Comparison of ENCODE assay signal across 30 cellular contexts in the genomic region with DNA sequence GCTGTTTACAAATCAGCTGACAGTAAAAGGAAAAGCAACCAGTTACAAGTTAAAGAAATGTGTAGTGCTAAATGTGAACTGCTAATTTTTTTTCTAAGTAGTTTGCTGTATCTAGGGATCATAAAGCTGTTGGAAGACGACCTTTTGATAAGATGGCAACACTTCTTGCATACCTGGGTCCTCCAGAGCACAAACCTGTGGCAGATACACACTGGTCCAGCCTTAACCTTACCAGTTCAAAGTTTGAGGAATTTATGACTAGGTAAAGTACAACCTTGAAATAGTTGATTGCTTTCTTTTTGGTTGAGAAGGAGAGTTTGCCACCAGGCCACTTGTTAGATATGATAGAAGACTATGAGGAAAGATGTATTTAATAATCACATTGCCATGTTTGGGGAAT. TPM values are rescaled to one million over a fixed set of nuclear protein-coding genes. Genes with fewer than 3 reads are reported as not detected.
"Had no signal": no experiment of that assay in that cellular context is flagged by ENCODE, and none has a peak within 500 bp of the region (broad histone marks: within the 10 kb centered on the region; RNA-seq: fewer than 3 reads in every experiment).

No MANE protein-coding gene starts in this region.

- H3K27me3 Mint-ChIP-seq: naive thymus-derived CD8-positive, alpha-beta T cell; natural killer cell treated with Interleukin-12 subunit alpha and Interleukin-12 subunit beta and Interleukin-15 and Interleukin-18, amount 100 ng/mL, for 72 hours; stimulated activated naive B cell treated with anti-CD40 and anti-IgM and Interleukin-4, amounts not matched to agents 10 μg/mL and 1 μg/mL and 100 μg/mL, for 72 hours; stimulated activated naive CD8-positive, alpha-beta T cell treated with anti-CD3 and anti-CD28 coated beads, Interleukin-15, Interleukin-2, amounts not matched to agents 100 ng/mL and 50 ng/mL, for 24 hours had no signal

- H3K4me3 ChIP-seq: pancreas, psoas muscle, right lobe of liver, skin epidermis, stomach, thoracic aorta, thyroid gland, tibial nerve, upper lobe of left lung, vagina had no signal

- H3K9me3 ChIP-seq: neutrophil, pancreas, psoas muscle, right lobe of liver, stomach, thoracic aorta, thyroid gland, tibial nerve, upper lobe of left lung, vagina had no signal

- H3K27ac ChIP-seq: neutrophil, pancreas, psoas muscle, right lobe of liver, skin epidermis, stomach, thoracic aorta, thyroid gland, tibial nerve, upper lobe of left lung, vagina had no signal

- FAIRE-seq: pancreas, urothelium cell line had no signal

- H3K27ac Mint-ChIP-seq: naive thymus-derived CD8-positive, alpha-beta T cell; natural killer cell treated with Interleukin-12 subunit alpha and Interleukin-12 subunit beta and Interleukin-15 and Interleukin-18, amount 100 ng/mL, for 72 hours; nephron progenitor cell; stimulated activated effector memory CD8-positive, alpha-beta T cell treated with anti-CD3 and anti-CD28 coated beads, Interleukin-12 subunit alpha, Interleukin-12 subunit beta, amount 100 ng/mL, for 72 hours; stimulated activated naive B cell treated with anti-CD40 and anti-IgM and Interleukin-4, amounts not matched to agents 10 μg/mL and 1 μg/mL and 100 μg/mL, for 72 hours; stimulated activated naive CD8-positive, alpha-beta T cell treated with anti-CD3 and anti-CD28 coated beads, Interleukin-15, Interleukin-2, amounts not matched to agents 100 ng/mL and 50 ng/mL, for 24 hours had no signal

- H3K27me3 ChIP-seq: neutrophil, pancreas, right lobe of liver, stomach, thyroid gland, tibial nerve, upper lobe of left lung, vagina had no signal

- DNase-seq: naive thymus-derived CD8-positive, alpha-beta T cell; nephron progenitor cell; nucleus accumbens; pancreas; psoas muscle; right cardiac atrium; right lobe of liver; stimulated activated CD4-positive, alpha-beta T cell treated with anti-CD3 and anti-CD28 coated beads, Interleukin-15, amount 100 ng/mL, for 24 hours; stimulated activated CD4-positive, alpha-beta T cell treated with anti-CD3 and anti-CD28 coated beads, Interleukin-2, amount 100 ng/mL, for 24 hours; stimulated activated CD4-positive, alpha-beta T cell treated with anti-CD3 and anti-CD28 coated beads, Interleukin-2, amount 100 ng/mL, for 48 hours; stimulated activated CD4-positive, alpha-beta T cell treated with anti-CD3 and anti-CD28 coated beads, Interleukin-4, amount 100 ng/mL, for 24 hours; stimulated activated naive B cell treated with anti-CD40 and anti-IgM and Interleukin-4, amounts not matched to agents 10 μg/mL and 1 μg/mL and 100 μg/mL, for 72 hours; stimulated activated naive CD4-positive, alpha-beta T cell treated with Interleukin-2 at 50 U/mL for 16 hours; stomach; thyroid gland; trophoblast cell; upper lobe of left lung had no signal

- H3K9me3 Mint-ChIP-seq: naive thymus-derived CD8-positive, alpha-beta T cell; natural killer cell treated with Interleukin-12 subunit alpha and Interleukin-12 subunit beta and Interleukin-15 and Interleukin-18, amount 100 ng/mL, for 72 hours; nephron progenitor cell; neural crest cell; stimulated activated effector memory CD8-positive, alpha-beta T cell treated with anti-CD3 and anti-CD28 coated beads, Interleukin-12 subunit alpha, Interleukin-12 subunit beta, amount 100 ng/mL, for 72 hours; stimulated activated naive B cell treated with anti-CD40 and anti-IgM and Interleukin-4, amounts not matched to agents 10 μg/mL and 1 μg/mL and 100 μg/mL, for 72 hours; stimulated activated naive CD8-positive, alpha-beta T cell treated with anti-CD3 and anti-CD28 coated beads, Interleukin-15, Interleukin-2, amounts not matched to agents 100 ng/mL and 50 ng/mL, for 24 hours had no signal

- ATAC-seq: naive thymus-derived CD8-positive, alpha-beta T cell; natural killer cell treated with Interleukin-12 subunit alpha and Interleukin-12 subunit beta and Interleukin-15 and Interleukin-18, amount 100 ng/mL, for 72 hours; pancreas; psoas muscle; right cardiac atrium; right lobe of liver; stimulated activated effector memory CD8-positive, alpha-beta T cell treated with anti-CD3 and anti-CD28 coated beads, Interleukin-12 subunit alpha, Interleukin-12 subunit beta, amount 100 ng/mL, for 72 hours; stimulated activated naive B cell treated with anti-CD40 and anti-IgM and Interleukin-4, amounts not matched to agents 10 μg/mL and 1 μg/mL and 100 μg/mL, for 72 hours had no signal

- H3K4me1 ChIP-seq: pancreas, psoas muscle, right lobe of liver, stomach, thyroid gland, tibial nerve, vagina had no signal

- H3K4me1 Mint-ChIP-seq: nephron progenitor cell; neural crest cell; stimulated activated effector memory CD8-positive, alpha-beta T cell treated with anti-CD3 and anti-CD28 coated beads, Interleukin-12 subunit alpha, Interleukin-12 subunit beta, amount 100 ng/mL, for 72 hours; stimulated activated naive B cell treated with anti-CD40 and anti-IgM and Interleukin-4, amounts not matched to agents 10 μg/mL and 1 μg/mL and 100 μg/mL, for 72 hours had no signal

- H3K4me3 Mint-ChIP-seq: naive thymus-derived CD8-positive, alpha-beta T cell; natural killer cell treated with Interleukin-12 subunit alpha and Interleukin-12 subunit beta and Interleukin-15 and Interleukin-18, amount 100 ng/mL, for 72 hours; nephron progenitor cell; neural crest cell; stimulated activated effector memory CD8-positive, alpha-beta T cell treated with anti-CD3 and anti-CD28 coated beads, Interleukin-12 subunit alpha, Interleukin-12 subunit beta, amount 100 ng/mL, for 72 hours; stimulated activated naive B cell treated with anti-CD40 and anti-IgM and Interleukin-4, amounts not matched to agents 10 μg/mL and 1 μg/mL and 100 μg/mL, for 72 hours; stimulated activated naive CD8-positive, alpha-beta T cell treated with anti-CD3 and anti-CD28 coated beads, Interleukin-15, Interleukin-2, amounts not matched to agents 100 ng/mL and 50 ng/mL, for 24 hours had no signal

RNA-seq across cellular contexts. Expression of a gene that starts 35.4 kb away (rescaled TPM):
- total RNA-seq: neural crest cell, osteocyte, psoas muscle, right cardiac atrium, thoracic aorta, tibial nerve, ureter, vagina had no signal
- polyA plus RNA-seq: naive thymus-derived CD8-positive, alpha-beta T cell had no signal

RNA-seq across cellular contexts. Expression of a gene that starts 52.3 kb away (rescaled TPM):
- total RNA-seq: neural crest cell, osteocyte, renal cortical epithelial cell had no signal

RNA-seq across cellular contexts. Expression of a gene that starts 59.8 kb away (rescaled TPM):
- total RNA-seq: neural crest cell, osteocyte had no signal
